32 cellular contexts compared by ENCODE assay signal in the genomic region with DNA sequence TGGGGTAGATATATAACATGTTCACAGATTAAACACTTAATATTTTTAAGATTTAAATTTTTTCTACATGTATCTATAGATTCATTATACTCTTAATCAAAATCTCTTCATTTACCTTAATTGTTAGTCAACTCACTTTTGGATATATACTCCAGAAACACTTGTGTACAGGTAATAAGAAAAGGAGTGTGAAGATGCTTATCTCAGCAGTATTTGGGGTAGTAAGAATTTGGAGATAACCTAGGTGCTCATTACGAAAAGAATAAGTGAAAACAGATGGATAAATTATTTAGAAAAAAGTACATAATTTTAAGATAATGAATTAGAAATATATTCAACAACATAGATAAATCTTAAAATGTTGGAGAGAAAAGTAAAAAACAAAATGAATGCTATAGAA.
"Had no signal": no experiment of that assay in that cellular context is flagged by ENCODE, and none has a peak within 500 bp of the region (broad histone marks: within the 10 kb centered on the region; RNA-seq: fewer than 3 reads in every experiment).

No MANE protein-coding gene starts in this region.

- H3K4me1 ChIP-seq: ascending aorta had no signal

- H3K27me3 ChIP-seq: ascending aorta, cardiac muscle cell had no signal

- H3K4me3 ChIP-seq: ascending aorta, cardiac muscle cell had no signal

- H3K9me3 ChIP-seq: ascending aorta had no signal

- H3K27ac ChIP-seq: ascending aorta, cardiac muscle cell, WERI-Rb-1 had no signal

- DNase-seq: activated CD4-positive, alpha-beta memory T cell treated with anti-CD3 and anti-CD28 coated beads, Interleukin-2, amount 10 ng/mL, durations not matched to agents 7 days and 5 days; activated CD4-positive, alpha-beta T cell treated with anti-CD3 and anti-CD28 coated beads for 1 hour; activated CD4-positive, alpha-beta T cell treated with anti-CD3 and anti-CD28 coated beads for 36 hours; activated CD4-positive, alpha-beta T cell treated with anti-CD3 and anti-CD28 coated beads for 48 hours; activated CD4-positive, alpha-beta T cell treated with anti-CD3 and anti-CD28 coated beads, Interleukin-2, amount 10 ng/mL, durations not matched to agents 7 days and 5 days; activated CD4-positive, alpha-beta T cell treated with anti-CD3 and anti-CD28 coated beads, Interleukin-2, amount 50 U/mL, for 48 hours; activated CD4-positive, CD25-positive, alpha-beta regulatory T cell; activated CD8-positive, alpha-beta memory T cell treated with anti-CD3 and anti-CD28 coated beads for 24 hours; activated CD8-positive, alpha-beta memory T cell treated with anti-CD3 and anti-CD28 coated beads, Interleukin-2, amount 10 ng/mL, durations not matched to agents 7 days and 5 days; activated CD8-positive, alpha-beta memory T cell treated with anti-CD3 and anti-CD28 coated beads, Interleukin-2, amount 50 U/mL, for 48 hours; activated CD8-positive, alpha-beta T cell treated with anti-CD3 and anti-CD28 coated beads, Interleukin-2, amount 10 ng/mL, durations not matched to agents 7 days and 5 days; activated effector memory CD4-positive, alpha-beta T cell treated with Interleukin-2 at 50 U/mL for 16 hours; activated gamma-delta T cell; activated naive CD4-positive, alpha-beta T cell treated with anti-CD3 and anti-CD28 coated beads, Interleukin-2, amount 10 ng/mL, durations not matched to agents 7 days and 5 days; activated naive CD4-positive, alpha-beta T cell treated with Interleukin-2 at 50 U/mL for 16 hours; activated naive CD8-positive, alpha-beta T cell treated with anti-CD3 and anti-CD28 coated beads, Interleukin-2, amount 10 ng/mL, durations not matched to agents 7 days and 5 days; activated naive CD8-positive, alpha-beta T cell treated with anti-CD3 and anti-CD28 coated beads, Interleukin-2, amount 50 U/mL, for 24 hours; activated T-cell treated with anti-CD3 and anti-CD28 coated beads, Interleukin-2, amount 50 U/mL, for 24 hours; activated T-cell treated with anti-CD3 and anti-CD28 coated beads, Interleukin-2, amount 50 U/mL, for 48 hours; amygdala; anterior cingulate cortex; caudate nucleus; cerebellar nuclear complex; T-helper 1 cell; T-helper 2 cell; T-helper 9 cell; WERI-Rb-1 had no signal

- ATAC-seq: activated CD4-positive, alpha-beta T cell treated with anti-CD3 and anti-CD28 coated beads for 36 hours; activated CD4-positive, CD25-positive, alpha-beta regulatory T cell treated with anti-CD3 and anti-CD28 coated beads, Interleukin-2, amount 50 U/mL, for 24 hours; activated CD8-positive, alpha-beta memory T cell treated with anti-CD3 and anti-CD28 coated beads, Interleukin-2, amount 10 ng/mL, durations not matched to agents 7 days and 5 days; activated CD8-positive, alpha-beta T cell treated with anti-CD3 and anti-CD28 coated beads, Interleukin-2, amount 10 ng/mL, durations not matched to agents 7 days and 5 days; activated naive CD8-positive, alpha-beta T cell treated with anti-CD3 and anti-CD28 coated beads, Interleukin-2, amount 50 U/mL, for 24 hours; WTC11 had no signal

- FAIRE-seq: bronchial epithelial cell had no signal

- H3K36me3 ChIP-seq: ascending aorta, cardiac muscle cell, WERI-Rb-1 had no signal
